20 cellular contexts compared by ENCODE assay signal in genomic region chr18:74512321-74513053, GRCh38. TPM values are rescaled to one million over a fixed set of nuclear protein-coding genes. Genes with fewer than 3 reads are reported as not detected.
A peak's percentile ranks its signal among the peaks of the same experiment; 100 is the strongest.
DNase-seq lines count a peak whose midpoint lies in the region; TF ChIP-seq lines count a peak whose summit lies in the region.
"Had no signal": no experiment of that assay in that cellular context is flagged by ENCODE, and none has a peak within 500 bp of the region (broad histone marks: within the 10 kb centered on the region; RNA-seq: fewer than 3 reads in every experiment).

No MANE protein-coding gene starts in this region.

- H3K27ac ChIP-seq in dorsolateral prefrontal cortex (peak overlapping the region; percentile 70 to 100 (median 96)), substantia nigra (ENCODE audit: low read depth, low read length, poor library complexity, severe bottlenecking) (peak overlapping the region; percentile 93)
- H3K27ac ChIP-seq: BLaER1 treated with 17β-estradiol and CSF1 and Interleukin-3, amounts not matched to agents 10 nM and 100 nM; esophagus muscularis mucosa; SK-N-MC; thyroid gland had no signal

- DNase-seq in SK-MEL-5 (ENCODE audit: low read depth, low spot score) = peak; percentile 90
- peak in 9 of 10 donors; percentile 72 to 95 (median 89) for DNase-seq in dorsolateral prefrontal cortex
- peak; percentile 71 for DNase-seq in middle frontal gyrus (ENCODE audit: extremely low spot score, low spot score)
- peak in 47 of 49 donors; percentile 35 to 93 (median 76) for DNase-seq in substantia nigra (lab: John Stamatoyannopoulos, UW)
- no peak for DNase-seq in AG20443 (ENCODE audit: low spot score)
- DNase-seq in NCI-H1436 treated with DMSO at 0.1 percent for 48 hours (lab: John Stamatoyannopoulos, UW) = no peak
- DNase-seq in activated gamma-delta T cell treated with Interleukin-2 at 50 U/mL for 16 hours = no peak
- DNase-seq: activated CD8-positive, alpha-beta memory T cell treated with anti-CD3 and anti-CD28 coated beads, Interleukin-2, amount 50 U/mL, for 4 hours; activated naive CD4-positive, alpha-beta T cell treated with Interleukin-2 at 50 U/mL for 16 hours; NCI-H1092 treated with DMSO at 0.1 percent for 48 hours; NCI-H526 treated with DMSO at 0.1 percent for 48 hours; thyroid gland had no signal

- intact Hi-C loops in dorsolateral prefrontal cortex (cut with DNase I) = loop anchor here (1.0 to 2.0 kb wide), 3 partner anchors 16 to 22 kb away; partner anchors contain the start of genes CNDP1 (in 2 of the 2) and CNDP2 (in 1 of the 2)

- H3K27me3 ChIP-seq in dorsolateral prefrontal cortex = no peaks in the 10 kb centered on the region
- H3K27me3 ChIP-seq: BLaER1 treated with 17β-estradiol and CSF1 and Interleukin-3, amounts not matched to agents 10 nM and 100 nM; esophagus muscularis mucosa; thyroid gland had no signal

- peak in 1 of 56 donors; percentile 19 for TF ChIP-seq CTCF in dorsolateral prefrontal cortex (IDR thresholded peaks at IDR 0.05 in 54 of 56, conservative IDR thresholded peaks at IDR 0.05 in 2 of 56; ENCODE audit: low read depth in 1 of 56, partially characterized antibody in 56 of 56)

- H3K4me3 ChIP-seq in dorsolateral prefrontal cortex = peak overlapping the region in 4 of 59 donors; percentile 3 to 27 (median 23)
- H3K4me3 ChIP-seq: BLaER1 treated with 17β-estradiol and CSF1 and Interleukin-3, amounts not matched to agents 10 nM and 100 nM; esophagus muscularis mucosa; K562; SK-N-MC; thyroid gland had no signal

- in situ Hi-C loops in SK-MEL-5 (cut with HindIII; ENCODE audit: low pct_unique_long_range_greater_than_20kb, low sequenced_read_pairs) = no loop called here

RNA-seq across cellular contexts. Expression of gene CNDP2, which starts 16.3 kb away (rescaled TPM):
- 23.0 and 35.7 TPM in 2 replicates for total RNA-seq in SK-MEL-5 (2014; rRNA removed; shearing (Covaris generic))
- polyA plus RNA-seq in SK-MEL-5 (2015; cell fraction: cytosol; rRNA removed) = 92.0 and 93.7 TPM in 2 replicates
- 131 and 182 TPM in 2 replicates for polyA plus RNA-seq in SK-MEL-5 (2015; cell fraction: nucleus; rRNA removed)
- 100 to 1,000 TPM; 146 to 408 (median 218) TPM for total RNA-seq in dorsolateral prefrontal cortex

RNA-seq across cellular contexts. Expression of gene CNDP1, which starts 21.8 kb away (rescaled TPM):
- total RNA-seq in SK-MEL-5 (2014; rRNA removed; shearing (Covaris generic)) = 0.08 and 0.51 TPM in 2 replicates
- 0.23 TPM in 1 of 2 replicates, not detected in the other for polyA plus RNA-seq in SK-MEL-5 (2015; cell fraction: cytosol; rRNA removed)
- polyA plus RNA-seq in SK-MEL-5 (2015; cell fraction: nucleus; rRNA removed) = 0.51 and 0.56 TPM in 2 replicates
- total RNA-seq in dorsolateral prefrontal cortex = 100 to 1,000 TPM in 66 of 120 experiments, 10 to 100 TPM in 54; 11.2 to 509 (median 107) TPM
- total RNA-seq: esophagus muscularis mucosa, H4, K562, OCI-LY7 had no signal
- polyA plus RNA-seq: K562, keratinocyte had no signal

RNA-seq across cellular contexts. Expression of gene DIPK1C, which starts 55.4 kb away (rescaled TPM):
- total RNA-seq in SK-MEL-5 (2014; rRNA removed; shearing (Covaris generic)) = 12.6 and 17.3 TPM in 2 replicates
- polyA plus RNA-seq in SK-MEL-5 (2015; cell fraction: cytosol; rRNA removed) = 9.1 and 9.3 TPM in 2 replicates
- polyA plus RNA-seq in SK-MEL-5 (2015; cell fraction: nucleus; rRNA removed) = 3.2 and 5.8 TPM in 2 replicates
- total RNA-seq in dorsolateral prefrontal cortex = 10 to 100 TPM in 76 of 120 experiments, 1 to 10 TPM in 44; 1.9 to 31.7 (median 11.6) TPM
- total RNA-seq: H4, mesothelial cell of epicardium, OCI-LY7, thyroid gland had no signal
- polyA plus RNA-seq: keratinocyte had no signal

Comparison
In these comparisons a context has a peak if more than half of its experiments do, and no peak if none do; other contexts are left out.
1. DNase-seq: peak in SK-MEL-5 (single experiment), dorsolateral prefrontal cortex (9 of 10), middle frontal gyrus (single experiment) and substantia nigra (47 of 49); none in AG20443 (single experiment), NCI-H1436 treated with DMSO at 0.1 percent for 48 hours (single experiment) and activated gamma-delta T cell treated with Interleukin-2 at 50 U/mL for 16 hours (single experiment).